ENCODE assay signal across 30 cellular contexts in genomic region chr13:46281779-46282178, GRCh38.
"Had no signal": no experiment of that assay in that cellular context is flagged by ENCODE, and none has a peak within 500 bp of the region (broad histone marks: within the 10 kb centered on the region; RNA-seq: fewer than 3 reads in every experiment).

No MANE protein-coding gene starts in this region.

- DNase-seq: activated CD4-positive, alpha-beta T cell treated with anti-CD3 and anti-CD28 coated beads for 4 hours; activated CD4-positive, alpha-beta T cell treated with anti-CD3 and anti-CD28 coated beads, Interleukin-2, amount 50 U/mL, for 4 hours; activated CD4-positive, CD25-positive, alpha-beta regulatory T cell; activated CD8-positive, alpha-beta memory T cell treated with anti-CD3 and anti-CD28 coated beads for 24 hours; activated effector memory CD4-positive, alpha-beta T cell treated with Interleukin-2 at 50 U/mL for 16 hours; activated naive CD4-positive, alpha-beta T cell treated with Interleukin-2 at 50 U/mL for 16 hours; anterior cingulate cortex; body of pancreas; dorsolateral prefrontal cortex; effector memory CD8-positive, alpha-beta T cell; erythroblast; gastrocnemius medialis; glutamatergic neuron; hippocampal formation; left cardiac atrium; left ventricle myocardium superior; ovary; retina; sigmoid colon; small intestine; stimulated activated CD4-positive, alpha-beta T cell treated with anti-CD3 and anti-CD28 coated beads, Interleukin-1b, Interleukin-23, amount 100 ng/mL, for 48 hours; stimulated activated CD4-positive, alpha-beta T cell treated with anti-CD3 and anti-CD28 coated beads, Interleukin-4, amount 100 ng/mL, for 4 hours; stimulated activated CD8-positive, alpha-beta memory T cell treated with anti-CD3 and anti-CD28 coated beads, Interleukin-4, amount 100 ng/mL, for 48 hours; stimulated activated naive CD8-positive, alpha-beta T cell treated with anti-CD3 and anti-CD28 coated beads, Interleukin-15, amount 100 ng/mL, for 72 hours; substantia nigra; uterus had no signal

- ATAC-seq: body of pancreas; effector memory CD8-positive, alpha-beta T cell; gastrocnemius medialis; left cardiac atrium; left ventricle myocardium superior; stimulated activated memory B cell treated with anti-CD40 and anti-IgM and Interleukin-4, amounts not matched to agents 10 μg/mL and 1 μg/mL and 100 μg/mL, for 72 hours; stimulated activated naive CD8-positive, alpha-beta T cell treated with anti-CD3 and anti-CD28 coated beads, Interleukin-15, amount 100 ng/mL, for 72 hours had no signal

- H3K9me3 ChIP-seq: body of pancreas, gastrocnemius medialis, ovary, prostate gland, sigmoid colon, uterus had no signal

- H3K4me3 ChIP-seq: body of pancreas, coronary artery, dorsolateral prefrontal cortex, gastrocnemius medialis, ovary, prostate gland, sigmoid colon, uterus had no signal

- H3K27ac ChIP-seq: body of pancreas, coronary artery, dorsolateral prefrontal cortex, gastrocnemius medialis, ovary, prostate gland, sigmoid colon, uterus had no signal

- H3K36me3 ChIP-seq: gastrocnemius medialis, ovary, prostate gland, sigmoid colon, uterus had no signal

- H3K4me1 ChIP-seq: body of pancreas, gastrocnemius medialis, prostate gland, sigmoid colon, uterus had no signal

- H3K27me3 ChIP-seq: body of pancreas, dorsolateral prefrontal cortex, gastrocnemius medialis, ovary, sigmoid colon, uterus had no signal

- FAIRE-seq: keratinocyte, small intestine had no signal
